Comparison of ENCODE assay signal across 1 cellular context in the genomic region with DNA sequence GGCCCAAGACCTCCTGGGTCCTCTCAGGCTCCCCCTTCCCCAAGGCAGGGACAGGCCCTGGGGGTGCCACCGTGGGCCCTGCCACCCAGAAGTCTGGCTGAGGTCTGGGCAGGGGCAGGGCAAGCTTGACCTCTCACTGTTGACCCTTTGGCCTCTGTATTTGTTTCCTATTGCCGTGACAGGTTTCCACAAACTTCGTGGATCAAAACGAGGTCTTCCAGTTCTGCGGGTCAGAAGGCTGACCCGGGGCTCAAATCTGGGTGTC.
TF ChIP-seq lines count a peak whose summit lies in the region.

No MANE protein-coding gene starts in this region.

TF ChIP-seq in K562, 482 proteins besides CTCF, POLR2A, EP300 and RAD21:
- no peak for TF ChIP-seq XRCC3 (IDR thresholded peaks at IDR 0.05)
- TF ChIP-seq NR2C1 (IDR thresholded peaks at IDR 0.05) = no peak
- TF ChIP-seq NR2C1 (tag; IDR thresholded peaks at IDR 0.05) = 0 out of 2 replicates have a peak, but pooled peaks have one; percentile 15
